In the genomic region with DNA sequence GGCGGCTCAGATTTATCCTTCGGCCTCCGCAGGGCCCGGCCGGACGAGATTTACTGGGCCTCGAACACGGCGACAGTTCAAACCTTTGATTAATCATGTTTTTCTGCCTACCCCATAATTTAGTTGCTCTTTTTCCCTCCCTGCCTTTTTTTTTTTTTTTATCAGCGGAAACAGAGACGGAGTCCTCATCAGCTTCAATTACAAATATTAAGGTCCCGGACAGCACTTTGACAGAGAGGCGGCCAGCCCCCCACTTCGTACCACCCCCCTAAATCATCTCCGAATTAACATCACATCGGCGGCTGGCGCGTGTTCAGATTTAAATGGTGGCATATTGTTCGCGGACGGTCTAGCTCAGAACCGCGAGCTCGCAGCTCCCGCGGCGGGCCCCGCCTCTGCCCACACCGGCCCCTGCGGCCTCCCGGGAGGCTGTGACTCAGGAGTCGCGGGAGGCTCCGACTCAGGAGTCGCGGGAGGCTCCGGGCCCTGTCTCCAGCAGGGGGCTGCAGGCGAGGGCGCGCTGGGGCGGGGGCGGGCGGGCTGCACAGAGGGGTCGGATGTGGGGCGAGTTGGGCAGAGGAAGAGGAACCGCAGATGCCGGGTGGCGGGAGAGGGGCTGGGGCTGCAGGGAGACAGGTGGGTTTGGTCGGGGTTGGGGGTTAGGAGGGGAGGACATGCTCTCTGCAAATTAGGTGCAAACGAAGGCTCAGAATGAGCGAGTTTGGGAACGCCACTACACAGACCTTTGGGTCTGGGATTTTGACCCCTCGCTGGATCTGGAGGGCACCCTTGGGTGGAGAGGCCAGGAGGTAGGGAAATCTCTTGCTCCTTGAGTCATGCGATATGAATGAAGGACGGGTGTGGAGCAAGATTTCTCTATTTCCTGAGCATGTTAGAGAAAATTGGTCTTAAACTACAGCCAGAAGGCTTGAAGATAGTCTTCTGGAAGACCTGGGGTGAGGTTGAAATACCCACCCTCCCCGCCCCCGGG, we compare ENCODE assay signal across 8 cellular contexts. TPM values are rescaled to one million over a fixed set of nuclear protein-coding genes. Genes with fewer than 3 reads are reported as not detected.
DNase-seq lines count a peak whose midpoint lies in the region; ATAC-seq and TF ChIP-seq lines count a peak whose summit lies in the region.

No MANE protein-coding gene starts in this region.

- POLR2A ChIA-PET in activated CD4-positive, alpha-beta T cell treated with anti-CD3 and anti-CD28 coated beads, Interleukin-2, amount 10 ng/mL, durations not matched to agents 7 days and 5 days (lab: Charles Lee), result no interaction called here

- TF ChIP-seq CTCF in epithelial cell of esophagus (IDR thresholded peaks at IDR 0.05; ENCODE audit: insufficient read depth, low read depth, low read length, missing control alignments), result no peak

- CTCF ChIA-PET in activated CD4-positive, alpha-beta T cell treated with anti-CD3 and anti-CD28 coated beads, Interleukin-2, amount 10 ng/mL, durations not matched to agents 7 days and 5 days (lab: Charles Lee), result interaction anchor here (0.7 to 1.3 kb wide), 2 partner anchors 48 to 156 kb away, joined by 3 to 4 read pairs; no protein-coding TSS in a partner anchor

- peak overlapping the region; percentile 11 for H3K27ac Mint-ChIP-seq in activated CD4-positive, alpha-beta T cell treated with anti-CD3 and anti-CD28 coated beads, Interleukin-2, amount 10 ng/mL, durations not matched to agents 7 days and 5 days
- no peak overlapping the region for H3K27ac Mint-ChIP-seq in naive B cell

- peak overlapping the region; percentile 40 for H3K4me3 ChIP-seq in epithelial cell of esophagus (ENCODE audit: low read length)

- peak overlapping the region; percentile 29 for H3K4me3 Mint-ChIP-seq in activated CD4-positive, alpha-beta T cell treated with anti-CD3 and anti-CD28 coated beads, Interleukin-2, amount 10 ng/mL, durations not matched to agents 7 days and 5 days
- peak overlapping the region; percentile 54 to 93 (median 90) for H3K4me3 Mint-ChIP-seq in naive B cell

- peaks cover 25% of the 10 kb centered on the region for H3K4me1 Mint-ChIP-seq in activated CD4-positive, alpha-beta T cell treated with anti-CD3 and anti-CD28 coated beads, Interleukin-2, amount 10 ng/mL, durations not matched to agents 7 days and 5 days
- H3K4me1 Mint-ChIP-seq in naive B cell, result peaks cover 34 to 36% (median 34%) of the 10 kb centered on the region in 3 donors

- peaks cover 72% of the 10 kb centered on the region for H3K27me3 Mint-ChIP-seq in activated CD4-positive, alpha-beta T cell treated with anti-CD3 and anti-CD28 coated beads, Interleukin-2, amount 10 ng/mL, durations not matched to agents 7 days and 5 days
- H3K27me3 Mint-ChIP-seq in naive B cell, result peaks cover 74 to 98% (median 92%) of the 10 kb centered on the region in 3 donors

- no peaks in the 10 kb centered on the region for H3K36me3 Mint-ChIP-seq in activated CD4-positive, alpha-beta T cell treated with anti-CD3 and anti-CD28 coated beads, Interleukin-2, amount 10 ng/mL, durations not matched to agents 7 days and 5 days (ENCODE audit: low read depth)
- peaks cover 4 to 16% of the 10 kb centered on the region in 2 donors for H3K36me3 Mint-ChIP-seq in naive B cell

- peak; percentile 62 to 63 for ATAC-seq in naive B cell (ENCODE audit: low read depth in 2 of 2)
- no peak for ATAC-seq in HG02885 (IDR thresholded peaks at IDR 0.05; ENCODE audit: poor library complexity, unreplicated experiment)
- no peak for ATAC-seq in GM18511 (IDR thresholded peaks at IDR 0.05; ENCODE audit: unreplicated experiment)

- DNase-seq in NCI-H82 (lab: John Stamatoyannopoulos, UW), result peak; percentile 78
- DNase-seq in NCI-H82 treated with DMSO at 0.1 percent for 48 hours (lab: John Stamatoyannopoulos, UW; ENCODE audit: unreplicated experiment), result no peak
- peak; percentile 11 for DNase-seq in activated CD4-positive, alpha-beta T cell treated with anti-CD3 and anti-CD28 coated beads, Interleukin-2, amount 10 ng/mL, durations not matched to agents 7 days and 5 days
- DNase-seq in epithelial cell of esophagus (ENCODE audit: low read depth), result peak; percentile 83
- peak; percentile 25 for DNase-seq in naive B cell
- no peak for DNase-seq in central memory CD4-positive, alpha-beta T cell

- no peaks in the 10 kb centered on the region for H3K9me3 Mint-ChIP-seq in activated CD4-positive, alpha-beta T cell treated with anti-CD3 and anti-CD28 coated beads, Interleukin-2, amount 10 ng/mL, durations not matched to agents 7 days and 5 days
- H3K9me3 Mint-ChIP-seq in naive B cell, result peaks cover 0 to 7% (median 0%) of the 10 kb centered on the region in 7 donors

RNA-seq across cellular contexts. Expression of gene ATP5MC2, which starts 19.6 kb away (rescaled TPM):
- total RNA-seq in activated CD4-positive, alpha-beta T cell treated with anti-CD3 and anti-CD28 coated beads, Interleukin-2, amount 10 ng/mL, durations not matched to agents 7 days and 5 days, result 100 to 1,000 TPM; 298 to 356 TPM
- polyA plus RNA-seq in naive B cell (ENCODE audit: low read depth in 6 of 6), result 100 to 1,000 TPM; 491 to 654 (median 582) TPM

RNA-seq across cellular contexts. Expression of gene CALCOCO1, which starts 31.8 kb away (rescaled TPM):
- 10 to 100 TPM; 54.6 to 56.8 TPM for total RNA-seq in activated CD4-positive, alpha-beta T cell treated with anti-CD3 and anti-CD28 coated beads, Interleukin-2, amount 10 ng/mL, durations not matched to agents 7 days and 5 days
- polyA plus RNA-seq in naive B cell (ENCODE audit: low read depth in 6 of 6), result 10 to 100 TPM; 65.8 to 93.2 (median 78.8) TPM

RNA-seq across cellular contexts. Expression of gene CISTR, which starts 56.3 kb away (rescaled TPM):
- not detected for total RNA-seq in activated CD4-positive, alpha-beta T cell treated with anti-CD3 and anti-CD28 coated beads, Interleukin-2, amount 10 ng/mL, durations not matched to agents 7 days and 5 days
- polyA plus RNA-seq in naive B cell (ENCODE audit: low read depth in 6 of 6), result not detected

Comparison
In these comparisons a context has a peak if more than half of its experiments do, and no peak if none do; other contexts are left out.
1. DNase-seq: peak in NCI-H82 (single experiment), activated CD4-positive, alpha-beta T cell treated with anti-CD3 and anti-CD28 coated beads, Interleukin-2, amount 10 ng/mL, durations not matched to agents 7 days and 5 days (single experiment), epithelial cell of esophagus (single experiment) and naive B cell (single experiment); none in NCI-H82 treated with DMSO at 0.1 percent for 48 hours (single experiment) and central memory CD4-positive, alpha-beta T cell (single experiment).
2. ATAC-seq: peak in naive B cell (2 of 2); none in HG02885 (single experiment) and GM18511 (single experiment).